ENCODE assay signal across 8 cellular contexts in the genomic region with DNA sequence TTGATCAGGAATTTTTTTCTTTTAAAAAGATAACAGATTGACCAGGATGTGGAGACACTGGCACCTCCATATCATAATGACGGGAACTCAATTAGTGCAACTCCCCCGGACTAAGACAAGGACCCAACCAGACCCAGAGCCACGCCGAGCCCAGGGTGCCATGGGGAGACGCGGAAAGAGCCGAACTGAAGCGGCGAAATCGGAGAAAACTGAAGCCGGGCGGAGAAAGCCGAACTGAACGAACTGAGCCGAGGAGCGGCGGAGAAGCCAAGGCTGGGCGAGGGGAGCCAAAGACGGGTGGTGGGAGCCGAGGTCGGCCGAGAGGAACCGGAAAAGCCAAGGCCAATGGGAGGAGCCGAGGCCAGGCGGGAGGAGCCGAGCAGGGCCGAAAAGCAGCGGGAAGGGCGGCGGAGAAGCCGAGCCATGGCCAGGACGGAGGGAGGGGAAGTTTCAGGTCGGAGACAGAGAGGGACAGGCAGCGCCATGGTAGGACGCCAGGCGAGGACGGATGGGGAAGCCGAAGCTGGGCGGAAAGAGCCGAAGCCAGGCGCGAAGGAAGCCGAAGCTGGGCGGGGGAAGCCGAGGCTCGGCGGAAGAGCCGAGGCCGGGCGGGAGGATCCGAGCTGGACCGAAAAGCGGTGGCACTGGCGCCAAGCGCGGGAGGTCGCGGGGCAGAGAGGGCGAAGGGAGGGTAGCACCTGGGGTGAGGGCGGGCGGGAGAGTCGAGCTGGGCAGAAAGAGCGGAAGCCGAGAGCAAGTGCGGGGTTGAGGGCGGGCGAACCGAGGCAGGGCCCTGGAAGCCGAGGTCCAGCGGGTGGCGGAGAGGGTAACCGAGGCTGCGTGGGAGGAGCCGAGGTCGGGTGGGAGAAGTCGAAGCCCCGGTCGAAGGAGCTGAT. TPM values are rescaled to one million over a fixed set of nuclear protein-coding genes. Genes with fewer than 3 reads are reported as not detected.
A peak's percentile ranks its signal among the peaks of the same experiment; 100 is the strongest.
DNase-seq lines count a peak whose midpoint lies in the region; ATAC-seq and TF ChIP-seq lines count a peak whose summit lies in the region.

No MANE protein-coding gene starts in this region.

- peak; percentile 95 for DNase-seq in H7
- peak; percentile 88 for DNase-seq in M059J (ENCODE audit: low read depth)
- DNase-seq in SHP77 (lab: John Stamatoyannopoulos, UW) = peak; percentile 83 to 95
- peak; percentile 95 for DNase-seq in activated effector memory CD4-positive, alpha-beta T cell treated with anti-CD3 and anti-CD28 coated beads, Interleukin-2, amount 50 U/mL, for 16 hours
- DNase-seq in fibroblast of the aortic adventitia (ENCODE audit: low read depth) = peak; percentile 92
- DNase-seq in nephron progenitor cell = peak; percentile 94
- peak; percentile 90 for DNase-seq in stimulated activated naive CD8-positive, alpha-beta T cell treated with anti-CD3 and anti-CD28 coated beads, Interleukin-15, Interleukin-2, amounts not matched to agents 100 U/mL and 50 U/mL, for 24 hours

- peaks cover 41% of the 10 kb centered on the region for H3K9me3 Mint-ChIP-seq in nephron progenitor cell

- peaks cover 20% of the 10 kb centered on the region for H3K27me3 Mint-ChIP-seq in nephron progenitor cell (ENCODE audit: low read depth, poor library complexity)

- peak overlapping the region; percentile 97 for H3K27ac Mint-ChIP-seq in nephron progenitor cell

- peak; percentile 88 for ATAC-seq in stimulated activated naive CD8-positive, alpha-beta T cell treated with anti-CD3 and anti-CD28 coated beads, Interleukin-15, Interleukin-2, amounts not matched to agents 100 U/mL and 50 U/mL, for 24 hours

- no peaks in the 10 kb centered on the region for H3K4me1 ChIP-seq in ES-I3 (ENCODE audit: insufficient read depth, low read length)

- H3K4me3 ChIP-seq in H7 (ENCODE audit: insufficient read depth, low read depth, low read length) (peak overlapping the region; percentile 61), fibroblast of the aortic adventitia (ENCODE audit: low read depth, low read length) (peak overlapping the region; percentile 81)

- H3K36me3 Mint-ChIP-seq in nephron progenitor cell (ENCODE audit: low read depth) = peaks cover 40% of the 10 kb centered on the region

- peaks cover 15% of the 10 kb centered on the region for H3K4me1 Mint-ChIP-seq in nephron progenitor cell

- peaks cover 4% of the 10 kb centered on the region; the same call in 1 of the 2 replicates for H3K9me3 ChIP-seq in ES-I3 (ENCODE audit: control insufficient read depth, insufficient read depth, low read length)

- TF ChIP-seq CTCF in fibroblast of the aortic adventitia (IDR thresholded peaks at IDR 0.05; ENCODE audit: insufficient read depth, low read length) = no peak
- TF ChIP-seq CTCF in nephron progenitor cell (IDR thresholded peaks at IDR 0.05) = no peak

- peak overlapping the region; percentile 94 for H3K9ac ChIP-seq in ES-I3 (ENCODE audit: low read depth, low read length)

- H3K4me3 Mint-ChIP-seq in nephron progenitor cell = peak overlapping the region; percentile 93

- H3K36me3 ChIP-seq in ES-I3 (ENCODE audit: insufficient read depth, low read length) (peaks cover 6% of the 10 kb centered on the region; the same call in 1 of the 2 replicates), H7 (replicated peaks; ENCODE audit: control insufficient read depth, insufficient read depth, low read length) (no peaks in the 10 kb centered on the region)

- H3K27me3 ChIP-seq in H7 (ENCODE audit: control insufficient read depth, insufficient read depth, low read length) = no peaks in the 10 kb centered on the region

RNA-seq across cellular contexts. Expression of a gene that starts 29.4 kb away (rescaled TPM):
- total RNA-seq in H7 (2014; rRNA removed; shearing (Covaris generic)) = 5.2 and 5.8 TPM in 2 replicates
- total RNA-seq in M059J (2014; rRNA removed; shearing (Covaris generic)) = 7.2 and 13.3 TPM in 2 replicates
- 15.3 and 15.8 TPM in 2 replicates for total RNA-seq in fibroblast of the aortic adventitia (ENCODE audit: low replicate concordance)

RNA-seq across cellular contexts. Expression of a gene that starts 40.5 kb away (rescaled TPM):
- total RNA-seq in H7 (2014; rRNA removed; shearing (Covaris generic)) = not detected in 2 replicates
- not detected in 2 replicates for total RNA-seq in M059J (2014; rRNA removed; shearing (Covaris generic))
- total RNA-seq in fibroblast of the aortic adventitia (ENCODE audit: low replicate concordance) = not detected in 2 replicates

RNA-seq across cellular contexts. Expression of a gene that starts 49.8 kb away (rescaled TPM):
- not detected in 2 replicates for total RNA-seq in H7 (2014; rRNA removed; shearing (Covaris generic))
- total RNA-seq in M059J (2014; rRNA removed; shearing (Covaris generic)) = not detected in 2 replicates
- total RNA-seq in fibroblast of the aortic adventitia (ENCODE audit: low replicate concordance) = not detected in 2 replicates

RNA-seq across cellular contexts. Expression of a gene that starts 59.0 kb away (rescaled TPM):
- total RNA-seq in H7 (2014; rRNA removed; shearing (Covaris generic)) = not detected in 2 replicates
- total RNA-seq in M059J (2014; rRNA removed; shearing (Covaris generic)) = not detected in 2 replicates
- total RNA-seq in fibroblast of the aortic adventitia (ENCODE audit: low replicate concordance) = not detected in 2 replicates

Comparison
In these comparisons a context has a peak if more than half of its experiments do, and no peak if none do; other contexts are left out.
1. Peak in every context shown above with its lines: DNase-seq, ATAC-seq and H3K4me3 ChIP-seq.